ENCODE assay signal across 8 cellular contexts in the genomic region with DNA sequence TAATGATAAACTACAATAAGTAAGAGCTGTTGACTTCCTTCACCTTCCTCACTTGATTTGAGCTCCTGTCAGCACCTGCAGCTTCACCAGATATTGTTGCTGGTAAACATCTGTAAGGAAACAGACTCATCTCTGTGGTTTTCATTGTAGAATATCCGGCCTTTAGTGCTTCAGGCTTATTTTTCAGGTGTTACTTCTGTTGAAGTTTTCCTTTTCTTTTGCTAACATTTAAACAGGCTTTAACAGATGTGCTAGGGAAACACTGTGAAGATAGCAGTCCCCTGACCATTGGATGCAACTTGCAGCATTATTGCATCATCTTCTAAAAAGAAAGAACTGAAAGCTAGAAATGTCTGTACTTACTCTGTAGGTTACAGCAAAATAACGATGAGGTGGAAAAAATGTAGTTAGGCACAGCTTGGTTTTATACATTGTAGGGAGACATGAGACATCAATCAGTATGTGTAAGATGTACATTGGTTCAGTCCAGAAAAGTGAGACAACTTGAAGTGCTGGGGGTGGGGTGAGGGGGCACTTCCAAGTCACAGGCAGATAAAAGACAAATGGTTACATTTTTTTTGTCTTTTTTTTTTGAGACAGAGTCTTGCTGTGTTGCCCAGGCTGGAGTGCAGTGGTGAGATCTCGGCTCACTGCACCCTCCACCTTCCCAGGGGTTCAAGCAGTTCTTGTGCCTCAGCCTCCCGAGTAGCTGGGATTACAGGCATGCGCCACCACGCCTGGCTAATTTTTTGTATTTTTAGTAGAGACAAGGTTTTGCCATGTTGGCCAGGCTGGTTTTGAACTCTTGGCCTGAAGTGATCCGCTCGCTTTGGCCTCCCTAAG. TPM values are rescaled to one million over a fixed set of nuclear protein-coding genes. Genes with fewer than 3 reads are reported as not detected.
DNase-seq lines count a peak whose midpoint lies in the region; ATAC-seq and TF ChIP-seq lines count a peak whose summit lies in the region.

No MANE protein-coding gene starts in this region.

- H3K79me2 ChIP-seq in GM23338 (replicated peaks; ENCODE audit: insufficient read depth) (peaks cover 19% of the 10 kb centered on the region), Karpas-422 (ENCODE audit: low read length) (peaks cover 81% of the 10 kb centered on the region)

- no peaks in the 10 kb centered on the region for H3K9me2 ChIP-seq in GM23338 (ENCODE audit: insufficient read depth)
- no peaks in the 10 kb centered on the region for H3K9me2 ChIP-seq in Karpas-422 (replicated peaks; ENCODE audit: insufficient read depth, low read length)

- H3K27me3 Mint-ChIP-seq in GM23338 (ENCODE audit: insufficient read depth, low read depth, poor library complexity), result no peaks in the 10 kb centered on the region
- H3K27me3 Mint-ChIP-seq in activated naive CD8-positive, alpha-beta T cell treated with anti-CD3 and anti-CD28 coated beads for 36 hours, result no peaks in the 10 kb centered on the region
- no peaks in the 10 kb centered on the region for H3K27me3 Mint-ChIP-seq in mesothelial cell of epicardium (ENCODE audit: low read depth)
- peaks cover 1% of the 10 kb centered on the region for H3K27me3 Mint-ChIP-seq in endothelial cell (ENCODE audit: unreplicated experiment)

- no peaks in the 10 kb centered on the region for H4K20me1 ChIP-seq in GM23338 (replicated peaks; ENCODE audit: insufficient read depth)
- no peaks in the 10 kb centered on the region for H4K20me1 ChIP-seq in Karpas-422 (ENCODE audit: insufficient read depth, low read depth, low read length)

- H3K4me2 ChIP-seq in GM23338 (peak overlapping the region; percentile 6; the same call in 1 of the 2 replicates), Karpas-422 (ENCODE audit: low read depth, low read length, poor library complexity, severe bottlenecking) (no peak overlapping the region)

- TF ChIP-seq POLR2A in adrenal gland (IDR thresholded peaks at IDR 0.05), result no peak

- intact Hi-C loops in adrenal gland (cut with DNase I), result no loop called here

- peaks cover 56% of the 10 kb centered on the region for H3K36me3 Mint-ChIP-seq in GM23338 (ENCODE audit: low read depth)
- peaks cover 88% of the 10 kb centered on the region for H3K36me3 Mint-ChIP-seq in activated naive CD8-positive, alpha-beta T cell treated with anti-CD3 and anti-CD28 coated beads for 36 hours
- peaks cover 19% of the 10 kb centered on the region for H3K36me3 Mint-ChIP-seq in mesothelial cell of epicardium
- peaks cover 14% of the 10 kb centered on the region for H3K36me3 Mint-ChIP-seq in endothelial cell (ENCODE audit: low read depth, unreplicated experiment)

- no peaks in the 10 kb centered on the region for H3K9me3 ChIP-seq in Karpas-422 (ENCODE audit: low read length)
- H3K9me3 ChIP-seq in adrenal gland (replicated peaks in 1 of 3), result no peaks in the 10 kb centered on the region

- H3K27ac ChIP-seq in GM23338 (ENCODE audit: low read depth) (peak overlapping the region; percentile 93), Karpas-422 (ENCODE audit: low read length) (peak overlapping the region; percentile 88), adrenal gland (peak overlapping the region in 1 of 5 donors; percentile 65)

- DNase-seq in GM23338 (ENCODE audit: low spot score), result peak; percentile 31
- no peak for DNase-seq in Karpas-422
- DNase-seq in activated naive CD8-positive, alpha-beta T cell treated with anti-CD3 and anti-CD28 coated beads for 36 hours, result peak; percentile 45
- DNase-seq in mesothelial cell of epicardium (ENCODE audit: low spot score in 2 of 2, unreplicated experiment in 2 of 2), result no peak
- no peak for DNase-seq in NCI-H187 (lab: John Stamatoyannopoulos, UW)
- DNase-seq in adrenal gland, result no peak
- no peak for DNase-seq in endothelial cell (ENCODE audit: low spot score)

- no peak overlapping the region for H3K4me3 ChIP-seq in GM23338
- no peak overlapping the region for H3K4me3 ChIP-seq in Karpas-422 (ENCODE audit: low read length)
- H3K4me3 ChIP-seq in adrenal gland, result no peak overlapping the region

- H3K4me3 Mint-ChIP-seq in GM23338 (no peak overlapping the region; the same call in 2 of the 3 replicates), mesothelial cell of epicardium (no peak overlapping the region), endothelial cell (ENCODE audit: unreplicated experiment) (no peak overlapping the region)
- peak overlapping the region; percentile 59 for H3K4me3 Mint-ChIP-seq in activated naive CD8-positive, alpha-beta T cell treated with anti-CD3 and anti-CD28 coated beads for 36 hours

- peak overlapping the region; percentile 42 for H3K9ac ChIP-seq in Karpas-422 (ENCODE audit: low read length)

- peaks cover 31% of the 10 kb centered on the region for H3K4me1 ChIP-seq in GM23338 (ENCODE audit: insufficient read depth)
- peaks cover 49% of the 10 kb centered on the region for H3K4me1 ChIP-seq in Karpas-422 (ENCODE audit: low read length)
- peaks cover 17 to 40% of the 10 kb centered on the region in 2 donors for H3K4me1 ChIP-seq in adrenal gland (replicated peaks in 1 of 2)

- no peak overlapping the region for H2AFZ ChIP-seq in GM23338
- no peak overlapping the region for H2AFZ ChIP-seq in Karpas-422 (ENCODE audit: low read length)

- peaks cover 41% of the 10 kb centered on the region for H3K4me1 Mint-ChIP-seq in GM23338
- H3K4me1 Mint-ChIP-seq in activated naive CD8-positive, alpha-beta T cell treated with anti-CD3 and anti-CD28 coated beads for 36 hours, result peaks cover 77% of the 10 kb centered on the region
- H3K4me1 Mint-ChIP-seq in mesothelial cell of epicardium, result peaks cover 17% of the 10 kb centered on the region
- H3K4me1 Mint-ChIP-seq in endothelial cell (ENCODE audit: unreplicated experiment), result peaks cover 17% of the 10 kb centered on the region

- H3K27me3 ChIP-seq in GM23338 (ENCODE audit: insufficient read depth) (no peaks in the 10 kb centered on the region), Karpas-422 (ENCODE audit: low read length) (no peaks in the 10 kb centered on the region), adrenal gland (no peaks in the 10 kb centered on the region)

- peak overlapping the region; percentile 97 for H3K27ac Mint-ChIP-seq in GM23338
- H3K27ac Mint-ChIP-seq in activated naive CD8-positive, alpha-beta T cell treated with anti-CD3 and anti-CD28 coated beads for 36 hours, result peak overlapping the region; percentile 95
- H3K27ac Mint-ChIP-seq in mesothelial cell of epicardium, result peak overlapping the region; percentile 39
- no peak overlapping the region for H3K27ac Mint-ChIP-seq in endothelial cell (ENCODE audit: unreplicated experiment)

- TF ChIP-seq CTCF in GM23338 (conservative IDR thresholded peaks at IDR 0.05; ENCODE audit: low read depth in 2 of 2) (no peak), mesothelial cell of epicardium (IDR thresholded peaks at IDR 0.05; ENCODE audit: unreplicated experiment) (no peak), adrenal gland (IDR thresholded peaks at IDR 0.05) (no peak), endothelial cell (IDR thresholded peaks at IDR 0.05; ENCODE audit: unreplicated experiment) (no peak)

- H3K9me3 Mint-ChIP-seq in GM23338 (no peaks in the 10 kb centered on the region), mesothelial cell of epicardium (no peaks in the 10 kb centered on the region), endothelial cell (ENCODE audit: unreplicated experiment) (no peaks in the 10 kb centered on the region)
- peaks cover 10% of the 10 kb centered on the region for H3K9me3 Mint-ChIP-seq in activated naive CD8-positive, alpha-beta T cell treated with anti-CD3 and anti-CD28 coated beads for 36 hours

- 0 out of 2 replicates have a peak, but pooled peaks cover 12% of the 10 kb centered on the region for H3K36me3 ChIP-seq in GM23338 (ENCODE audit: insufficient read depth)
- H3K36me3 ChIP-seq in Karpas-422 (ENCODE audit: insufficient read depth, low read length), result peaks cover 50% of the 10 kb centered on the region
- H3K36me3 ChIP-seq in adrenal gland (replicated peaks in 1 of 2), result peaks cover 0 to 25% of the 10 kb centered on the region in 2 donors

- ATAC-seq in GM18498 (IDR thresholded peaks at IDR 0.05; ENCODE audit: unreplicated experiment) (peak; percentile 63), GM23338 (no peak)

- 90 to 94% (median 92%) methylated on average over 8 of the region's 8 CpGs for WGBS in adrenal gland, 4 donors

- H3F3A ChIP-seq in GM23338 (replicated peaks; ENCODE audit: low read depth), result no peaks in the 10 kb centered on the region

TF ChIP-seq in GM23338, 12 proteins besides CTCF, POLR2A, EP300 and RAD21 (continues in another document):
- TF ChIP-seq NANOG (IDR thresholded peaks at IDR 0.05; ENCODE audit: borderline replicate concordance), result no peak
- TF ChIP-seq POLR2AphosphoS5 (IDR thresholded peaks at IDR 0.05; ENCODE audit: low read depth), result no peak
- TF ChIP-seq JUNB (IDR thresholded peaks at IDR 0.05; ENCODE audit: unreplicated experiment), result no peak

RNA-seq across cellular contexts. Expression of a gene that starts 10.2 kb away (rescaled TPM):
- total RNA-seq in GM23338 (2014; rRNA removed; shearing (Covaris generic)), result 10.4 and 36.7 TPM in 2 replicates
- polyA plus RNA-seq in GM23338 (2016; fragmentation: Nextera tagmentation; extraction: Ambion mirVana), result 2.2 and 2.3 TPM in 2 replicates
- 68.8 and 134 TPM in 2 replicates for total RNA-seq in Karpas-422 (2014; rRNA removed; shearing (Covaris generic); ENCODE audit: low replicate concordance)
- total RNA-seq in activated naive CD8-positive, alpha-beta T cell treated with anti-CD3 and anti-CD28 coated beads for 36 hours, result 100 to 1,000 TPM; 132 to 133 TPM
- 24.0 to 26.0 TPM (median 25.7 TPM) in 3 replicates for total RNA-seq in mesothelial cell of epicardium
- 10 to 100 TPM; 23.0 to 63.6 (median 37.4) TPM for total RNA-seq in adrenal gland
- polyA plus RNA-seq in adrenal gland, result 10 to 100 TPM in 1 of 3 donors, 1 to 10 TPM in 2; 3.1 to 24.9 (median 3.6) TPM
- 18.2 TPM for total RNA-seq in endothelial cell (ENCODE audit: unreplicated experiment)

Comparison
In these comparisons a context has a peak if more than half of its experiments do, and no peak if none do; other contexts are left out.
1. DNase-seq: peak in GM23338 (single experiment) and activated naive CD8-positive, alpha-beta T cell treated with anti-CD3 and anti-CD28 coated beads for 36 hours (single experiment); none in Karpas-422 (single experiment), mesothelial cell of epicardium (0 of 2), NCI-H187 (0 of 2), adrenal gland (0 of 7) and endothelial cell (single experiment).